ENCODE assay signal across 17 cellular contexts in genomic region chr9:6439051-6439703, GRCh38.
"Had no signal": no experiment of that assay in that cellular context is flagged by ENCODE, and none has a peak within 500 bp of the region (broad histone marks: within the 10 kb centered on the region; RNA-seq: fewer than 3 reads in every experiment).

No MANE protein-coding gene starts in this region.

- H3K27ac ChIP-seq: gastrocnemius medialis, left ventricle myocardium inferior, parathyroid adenoma, right atrium auricular region had no signal

- H3K4me1 ChIP-seq: parathyroid adenoma had no signal

- H3K27ac Mint-ChIP-seq: activated CD4-positive, alpha-beta memory T cell treated with anti-CD3 and anti-CD28 coated beads, Interleukin-2, amount 10 ng/mL, durations not matched to agents 7 days and 5 days; activated CD4-positive, alpha-beta T cell treated with anti-CD3 and anti-CD28 coated beads for 36 hours; activated naive CD4-positive, alpha-beta T cell treated with anti-CD3 and anti-CD28 coated beads for 36 hours; type B pancreatic cell had no signal

- H3K27me3 ChIP-seq: gastrocnemius medialis, right atrium auricular region had no signal

- DNase-seq: activated CD4-positive, alpha-beta memory T cell treated with anti-CD3 and anti-CD28 coated beads, Interleukin-2, amount 10 ng/mL, durations not matched to agents 7 days and 5 days; activated CD4-positive, alpha-beta T cell treated with anti-CD3 and anti-CD28 coated beads for 36 hours; activated CD8-positive, alpha-beta memory T cell treated with anti-CD3 and anti-CD28 coated beads, Interleukin-2, amount 50 U/mL, for 48 hours; activated naive CD4-positive, alpha-beta T cell treated with anti-CD3 and anti-CD28 coated beads for 36 hours; cerebellar nuclear complex; gastrocnemius medialis; kidney; left ventricle myocardium inferior; mesenchymal stem cell; small intestine; T-helper 9 cell had no signal

- H3K9me3 ChIP-seq: gastrocnemius medialis, left ventricle myocardium inferior, right atrium auricular region had no signal

- H3K4me3 Mint-ChIP-seq: activated CD4-positive, alpha-beta memory T cell treated with anti-CD3 and anti-CD28 coated beads, Interleukin-2, amount 10 ng/mL, durations not matched to agents 7 days and 5 days; activated CD4-positive, alpha-beta T cell treated with anti-CD3 and anti-CD28 coated beads for 36 hours; activated naive CD4-positive, alpha-beta T cell treated with anti-CD3 and anti-CD28 coated beads for 36 hours; brain; type B pancreatic cell had no signal

- H3K4me3 ChIP-seq: gastrocnemius medialis, left ventricle myocardium inferior, right atrium auricular region had no signal

- ATAC-seq: activated CD4-positive, alpha-beta T cell treated with anti-CD3 and anti-CD28 coated beads for 36 hours; gastrocnemius medialis; Right ventricle myocardium inferior; SK-N-SH treated with all-trans-retinoic acid at 6 μM for 48 hours had no signal

- H3K27me3 Mint-ChIP-seq: activated CD4-positive, alpha-beta memory T cell treated with anti-CD3 and anti-CD28 coated beads, Interleukin-2, amount 10 ng/mL, durations not matched to agents 7 days and 5 days; activated CD4-positive, alpha-beta T cell treated with anti-CD3 and anti-CD28 coated beads for 36 hours; brain; type B pancreatic cell had no signal

- H3K9me3 Mint-ChIP-seq: activated CD4-positive, alpha-beta memory T cell treated with anti-CD3 and anti-CD28 coated beads, Interleukin-2, amount 10 ng/mL, durations not matched to agents 7 days and 5 days; activated naive CD4-positive, alpha-beta T cell treated with anti-CD3 and anti-CD28 coated beads for 36 hours; brain; type B pancreatic cell had no signal
